Comparison of ENCODE assay signal across 25 cellular contexts in genomic region chr1:83632906-83633305, GRCh38.
DNase-seq lines count a peak whose midpoint lies in the region; ATAC-seq and TF ChIP-seq lines count a peak whose summit lies in the region.
"Had no signal": no experiment of that assay in that cellular context is flagged by ENCODE, and none has a peak within 500 bp of the region (broad histone marks: within the 10 kb centered on the region; RNA-seq: fewer than 3 reads in every experiment).

No MANE protein-coding gene starts in this region.

- no peak for TF ChIP-seq CTCF in DND-41 (IDR thresholded peaks at IDR 0.05; ENCODE audit: borderline replicate concordance, extremely low read depth, low read length, poor library complexity, severe bottlenecking)
- no peak for TF ChIP-seq CTCF in tibial nerve (IDR thresholded peaks at IDR 0.05)

- no peak overlapping the region for H3K27ac Mint-ChIP-seq in activated CD4-positive, alpha-beta T cell treated with anti-CD3 and anti-CD28 coated beads, Interleukin-2, amount 10 ng/mL, durations not matched to agents 7 days and 5 days
- H3K27ac Mint-ChIP-seq in activated naive CD4-positive, alpha-beta T cell treated with anti-CD3 and anti-CD28 coated beads, Interleukin-2, amount 50 U/mL, for 72 hours, result peak overlapping the region; percentile 11 to 87
- H3K27ac Mint-ChIP-seq: CD4-positive, CD25-positive, alpha-beta regulatory T cell had no signal

- no peaks in the 10 kb centered on the region for H3K9me3 Mint-ChIP-seq in activated CD4-positive, alpha-beta T cell treated with anti-CD3 and anti-CD28 coated beads, Interleukin-2, amount 10 ng/mL, durations not matched to agents 7 days and 5 days
- H3K9me3 Mint-ChIP-seq in activated naive CD4-positive, alpha-beta T cell treated with anti-CD3 and anti-CD28 coated beads, Interleukin-2, amount 50 U/mL, for 72 hours, result peaks cover 16 to 21% of the 10 kb centered on the region in 2 donors

- no peak overlapping the region for H3K4me3 Mint-ChIP-seq in activated CD4-positive, alpha-beta T cell treated with anti-CD3 and anti-CD28 coated beads, Interleukin-2, amount 10 ng/mL, durations not matched to agents 7 days and 5 days
- H3K4me3 Mint-ChIP-seq: CD4-positive, CD25-positive, alpha-beta regulatory T cell had no signal

- no peaks in the 10 kb centered on the region for H3K36me3 Mint-ChIP-seq in activated CD4-positive, alpha-beta T cell treated with anti-CD3 and anti-CD28 coated beads, Interleukin-2, amount 10 ng/mL, durations not matched to agents 7 days and 5 days (ENCODE audit: low read depth)
- H3K36me3 Mint-ChIP-seq in activated naive CD4-positive, alpha-beta T cell treated with anti-CD3 and anti-CD28 coated beads, Interleukin-2, amount 50 U/mL, for 72 hours, result peaks cover 0 to 18% of the 10 kb centered on the region in 2 donors
- H3K36me3 Mint-ChIP-seq: CD4-positive, CD25-positive, alpha-beta regulatory T cell had no signal

- no peaks in the 10 kb centered on the region for H3K4me1 Mint-ChIP-seq in activated CD4-positive, alpha-beta T cell treated with anti-CD3 and anti-CD28 coated beads, Interleukin-2, amount 10 ng/mL, durations not matched to agents 7 days and 5 days

- H3K4me3 ChIP-seq in DND-41 (ENCODE audit: low read depth in 1 of 2, low read length in 2 of 2) (no peak overlapping the region), tibial nerve (no peak overlapping the region)
- H3K4me3 ChIP-seq: GM12878, K562, prostate gland, sigmoid colon, tibial artery had no signal

- H3K4me1 ChIP-seq in DND-41 (ENCODE audit: insufficient read depth, low read length) (no peaks in the 10 kb centered on the region), tibial nerve (no peaks in the 10 kb centered on the region)
- H3K4me1 ChIP-seq: prostate gland, sigmoid colon, tibial artery had no signal

- H3K27me3 ChIP-seq in DND-41 (ENCODE audit: insufficient read depth, low read length, poor library complexity) (no peaks in the 10 kb centered on the region), tibial nerve (no peaks in the 10 kb centered on the region)
- H3K27me3 ChIP-seq: sigmoid colon, tibial artery had no signal

- H3K9ac ChIP-seq in DND-41 (ENCODE audit: low read depth, low read length), result no peak overlapping the region

- no peak for TF ChIP-seq POLR2A in tibial nerve (IDR thresholded peaks at IDR 0.05)

- ATAC-seq in DND-41 (ENCODE audit: insufficient read depth, low read depth) (peak; percentile 44; the same call in 2 of the 3 replicates), HG03097 (IDR thresholded peaks at IDR 0.05; ENCODE audit: low FRiP score, unreplicated experiment) (no peak), left colon (no peak)
- ATAC-seq in activated naive CD4-positive, alpha-beta T cell treated with anti-CD3 and anti-CD28 coated beads, Interleukin-2, amount 50 U/mL, for 72 hours, result peak; percentile 94 to 99
- ATAC-seq: GM12878, K562, left ventricle myocardium superior, PC-3, Right ventricle myocardium inferior had no signal

- no peak for TF ChIP-seq EP300 in tibial nerve (IDR thresholded peaks at IDR 0.05)

- no peaks in the 10 kb centered on the region for H4K20me1 ChIP-seq in DND-41 (ENCODE audit: insufficient read depth, low read length)

- POLR2A ChIA-PET in activated CD4-positive, alpha-beta T cell treated with anti-CD3 and anti-CD28 coated beads, Interleukin-2, amount 10 ng/mL, durations not matched to agents 7 days and 5 days (lab: Charles Lee), result no interaction called here

- DNase-seq in activated CD4-positive, alpha-beta T cell treated with anti-CD3 and anti-CD28 coated beads for 48 hours, result peak; percentile 49
- DNase-seq in activated CD4-positive, alpha-beta T cell treated with anti-CD3 and anti-CD28 coated beads, Interleukin-2, amount 10 ng/mL, durations not matched to agents 7 days and 5 days, result no peak
- DNase-seq in DND-41, result no peak
- peak in 1 of 2 donors; percentile 15 for DNase-seq in activated naive CD4-positive, alpha-beta T cell treated with anti-CD3 and anti-CD28 coated beads, Interleukin-2, amount 50 U/mL, for 72 hours (ENCODE audit: low spot score in 2 of 2)
- peak; percentile 8 for DNase-seq in stimulated activated CD4-positive, alpha-beta T cell treated with anti-CD3 and anti-CD28 coated beads, Interleukin-4, amount 100 ng/mL, for 1 hour
- DNase-seq in left colon, result no peak
- no peak for DNase-seq in tibial nerve (ENCODE audit: low spot score in 2 of 2)
- DNase-seq: activated effector memory CD4-positive, alpha-beta T cell treated with Interleukin-2 at 50 U/mL for 16 hours; CD4-positive, CD25-positive, alpha-beta regulatory T cell; islet precursor cell; left ventricle myocardium superior; NCI-H1105; NCI-H2029; NCI-H524 treated with DMSO at 0.1 percent for 48 hours; NK-92 treated with Interleukin-12 subunit alpha and Interleukin-12 subunit beta, amount 100 ng/mL, for 24 hours; PC-3; sigmoid colon; T-helper 2 cell; tibial artery had no signal

- no peak overlapping the region for H3K27ac ChIP-seq in DND-41 (ENCODE audit: low read length)
- H3K27ac ChIP-seq in tibial nerve, result no peak overlapping the region
- H3K27ac ChIP-seq: epithelial cell of prostate, prostate gland, sigmoid colon, tibial artery had no signal

- H2AFZ ChIP-seq in DND-41 (ENCODE audit: low read depth, low read length), result no peak overlapping the region

- H3K27me3 Mint-ChIP-seq in activated CD4-positive, alpha-beta T cell treated with anti-CD3 and anti-CD28 coated beads, Interleukin-2, amount 10 ng/mL, durations not matched to agents 7 days and 5 days, result no peaks in the 10 kb centered on the region
- H3K27me3 Mint-ChIP-seq: CD4-positive, CD25-positive, alpha-beta regulatory T cell had no signal

- H3K36me3 ChIP-seq in DND-41 (ENCODE audit: insufficient read depth, low read length), result no peaks in the 10 kb centered on the region
- H3K36me3 ChIP-seq in tibial nerve, result no peaks in the 10 kb centered on the region
- H3K36me3 ChIP-seq: prostate gland, sigmoid colon, tibial artery had no signal

- CTCF ChIA-PET in activated CD4-positive, alpha-beta T cell treated with anti-CD3 and anti-CD28 coated beads, Interleukin-2, amount 10 ng/mL, durations not matched to agents 7 days and 5 days (lab: Charles Lee), result no interaction called here

- WGBS in tibial nerve, 2 donors, result 94 to 100% methylated on average over 1 of the region's 1 CpG

- H3K79me2 ChIP-seq in DND-41 (ENCODE audit: insufficient read depth, low read length), result no peaks in the 10 kb centered on the region

- intact Hi-C loops in left colon (cut with DNase I, micrococcal nuclease), result no loop called here

- no peak overlapping the region for H3K4me2 ChIP-seq in DND-41 (ENCODE audit: insufficient read depth, low read length)

- H3K9me3 ChIP-seq in DND-41 (ENCODE audit: insufficient read depth, low read length, severe bottlenecking) (no peaks in the 10 kb centered on the region), tibial nerve (no peaks in the 10 kb centered on the region)
- H3K9me3 ChIP-seq: prostate gland, sigmoid colon, tibial artery had no signal

Comparison
In these comparisons a context has a peak if more than half of its experiments do, and no peak if none do; other contexts are left out.
1. DNase-seq: peak in activated CD4-positive, alpha-beta T cell treated with anti-CD3 and anti-CD28 coated beads for 48 hours (single experiment) and stimulated activated CD4-positive, alpha-beta T cell treated with anti-CD3 and anti-CD28 coated beads, Interleukin-4, amount 100 ng/mL, for 1 hour (single experiment); none in activated CD4-positive, alpha-beta T cell treated with anti-CD3 and anti-CD28 coated beads, Interleukin-2, amount 10 ng/mL, durations not matched to agents 7 days and 5 days (single experiment), DND-41 (single experiment), left colon (0 of 2) and tibial nerve (0 of 2).
2. ATAC-seq: peak in DND-41 (single experiment) and activated naive CD4-positive, alpha-beta T cell treated with anti-CD3 and anti-CD28 coated beads, Interleukin-2, amount 50 U/mL, for 72 hours (2 of 2); none in HG03097 (single experiment) and left colon (single experiment).